In genomic region chr15:101621961-101622360, GRCh38 we compare ENCODE assay signal across 19 cellular contexts. TPM values are rescaled to one million over a fixed set of nuclear protein-coding genes. Genes with fewer than 3 reads are reported as not detected.
DNase-seq lines count a peak whose midpoint lies in the region; ATAC-seq and FAIRE-seq lines count a peak whose summit lies in the region.
"Had no signal": no experiment of that assay in that cellular context is flagged by ENCODE, and none has a peak within 500 bp of the region (broad histone marks: within the 10 kb centered on the region; RNA-seq: fewer than 3 reads in every experiment).

No MANE protein-coding gene starts in this region.

- H4K12ac ChIP-seq in trophoblast cell (ENCODE audit: low read depth, low read length): no peak overlapping the region

- peaks cover 8% of the 10 kb centered on the region for H3K9me3 Mint-ChIP-seq in activated CD8-positive, alpha-beta memory T cell treated with anti-CD3 and anti-CD28 coated beads, Interleukin-2, amount 10 ng/mL, durations not matched to agents 7 days and 5 days (ENCODE audit: low read depth)
- peaks cover 0 to 6% (median 0%) of the 10 kb centered on the region in 8 donors for H3K9me3 Mint-ChIP-seq in CD4-positive, alpha-beta memory T cell
- peaks cover 4% of the 10 kb centered on the region for H3K9me3 Mint-ChIP-seq in activated T-helper 17 cell treated with anti-CD3 and anti-CD28 coated beads, Interleukin-2, amount 50 U/mL, for 72 hours
- peaks cover 0 to 4% (median 3%) of the 10 kb centered on the region in 5 donors for H3K9me3 Mint-ChIP-seq in CD8-positive, alpha-beta memory T cell
- H3K9me3 Mint-ChIP-seq: CD8-positive, alpha-beta T cell had no signal

- H3K4me2 ChIP-seq in trophoblast cell (ENCODE audit: low read length): no peak overlapping the region
- H3K4me2 ChIP-seq: GM23338 had no signal

- peaks cover 21% of the 10 kb centered on the region for H3K4me1 Mint-ChIP-seq in activated CD8-positive, alpha-beta memory T cell treated with anti-CD3 and anti-CD28 coated beads, Interleukin-2, amount 10 ng/mL, durations not matched to agents 7 days and 5 days
- H3K4me1 Mint-ChIP-seq in CD4-positive, alpha-beta memory T cell: peaks cover 28 to 36% (median 29%) of the 10 kb centered on the region in 4 donors
- H3K4me1 Mint-ChIP-seq in activated T-helper 17 cell treated with anti-CD3 and anti-CD28 coated beads, Interleukin-2, amount 50 U/mL, for 72 hours: peaks cover 37% of the 10 kb centered on the region
- H3K4me1 Mint-ChIP-seq in CD8-positive, alpha-beta memory T cell: peaks cover 27 to 42% (median 31%) of the 10 kb centered on the region in 3 donors

- peaks cover 13% of the 10 kb centered on the region for H3K4me1 ChIP-seq in CD4-positive, alpha-beta memory T cell (ENCODE audit: insufficient read depth, low read length)
- no peaks in the 10 kb centered on the region for H3K4me1 ChIP-seq in trophoblast cell (ENCODE audit: control insufficient read depth in 1 of 2, insufficient read depth in 2 of 2, low read length in 2 of 2)
- peaks cover 8% of the 10 kb centered on the region for H3K4me1 ChIP-seq in CD8-positive, alpha-beta memory T cell (ENCODE audit: insufficient read depth, low read length)

- no peaks in the 10 kb centered on the region for H3K36me3 ChIP-seq in CD4-positive, alpha-beta memory T cell (ENCODE audit: insufficient read depth, low read length)
- peaks cover 0 to 2% of the 10 kb centered on the region in 2 experiments for H3K36me3 ChIP-seq in trophoblast cell (ENCODE audit: control insufficient read depth in 1 of 2, insufficient read depth in 2 of 2, low read length in 2 of 2)
- no peaks in the 10 kb centered on the region for H3K36me3 ChIP-seq in CD8-positive, alpha-beta memory T cell (ENCODE audit: insufficient read depth, low read length)

- WGBS in trophoblast cell (ENCODE audit: extremely low coverage, insufficient coverage, insufficient read length): no CpG with 5 or more reads among the region's 3 CpGs

- FAIRE-seq in RCC 7860 (lab: Jason Lieb, UNC): no peak
- FAIRE-seq: GM12878, GM18507 had no signal

- no peaks in the 10 kb centered on the region for H3K27me3 Mint-ChIP-seq in activated CD8-positive, alpha-beta memory T cell treated with anti-CD3 and anti-CD28 coated beads, Interleukin-2, amount 10 ng/mL, durations not matched to agents 7 days and 5 days
- no peaks in the 10 kb centered on the region for H3K27me3 Mint-ChIP-seq in CD4-positive, alpha-beta memory T cell
- H3K27me3 Mint-ChIP-seq in activated T-helper 17 cell treated with anti-CD3 and anti-CD28 coated beads, Interleukin-2, amount 50 U/mL, for 72 hours: no peaks in the 10 kb centered on the region
- H3K27me3 Mint-ChIP-seq in CD8-positive, alpha-beta memory T cell: no peaks in the 10 kb centered on the region

- H3K79me2 ChIP-seq in trophoblast cell (ENCODE audit: control insufficient read depth, insufficient read depth, low read length, poor library complexity): no peaks in the 10 kb centered on the region

- H2BK120ac ChIP-seq in trophoblast cell (ENCODE audit: insufficient read depth, low read length, poor library complexity): no peak overlapping the region

- H3K18ac ChIP-seq in trophoblast cell (ENCODE audit: low read length): no peak overlapping the region

- H4K8ac ChIP-seq in trophoblast cell (ENCODE audit: low read depth, low read length): no peak overlapping the region

- ATAC-seq in activated CD8-positive, alpha-beta memory T cell treated with anti-CD3 and anti-CD28 coated beads, Interleukin-2, amount 10 ng/mL, durations not matched to agents 7 days and 5 days: no peak
- ATAC-seq in activated T-helper 17 cell treated with anti-CD3 and anti-CD28 coated beads, Interleukin-2, amount 50 U/mL, for 72 hours (replicated peaks): no peak
- ATAC-seq: CD8-positive, alpha-beta T cell; GM12878; GM23338 had no signal

- H3K4ac ChIP-seq in trophoblast cell (ENCODE audit: low read depth, low read length): no peak overlapping the region

- DNase-seq in activated CD8-positive, alpha-beta memory T cell treated with anti-CD3 and anti-CD28 coated beads, Interleukin-2, amount 10 ng/mL, durations not matched to agents 7 days and 5 days: peak; percentile 8
- no peak for DNase-seq in activated CD8-positive, alpha-beta memory T cell treated with anti-CD3 and anti-CD28 coated beads, Interleukin-2, amount 50 U/mL, for 4 hours
- no peak for DNase-seq in CD4-positive, alpha-beta memory T cell
- DNase-seq in trophoblast cell (no peak), superior temporal gyrus (ENCODE audit: extremely low spot score) (no peak), RCC 7860 (ENCODE audit: low spot score) (no peak)
- DNase-seq in CD8-positive, alpha-beta memory T cell: no peak
- DNase-seq: 8988T; AML-193; C1 segment of cervical spinal cord; Calu3; CD8-positive, alpha-beta T cell; DMS79; H7; IMR-90 had no signal

- no peak overlapping the region for H4K91ac ChIP-seq in trophoblast cell (ENCODE audit: low read depth, low read length)

- no peak overlapping the region for H3K27ac Mint-ChIP-seq in activated CD8-positive, alpha-beta memory T cell treated with anti-CD3 and anti-CD28 coated beads, Interleukin-2, amount 10 ng/mL, durations not matched to agents 7 days and 5 days
- H3K27ac Mint-ChIP-seq in CD4-positive, alpha-beta memory T cell: peak overlapping the region in 5 of 7 donors; percentile 25 to 81 (median 54)
- peak overlapping the region; percentile 90 for H3K27ac Mint-ChIP-seq in activated T-helper 17 cell treated with anti-CD3 and anti-CD28 coated beads, Interleukin-2, amount 50 U/mL, for 72 hours
- peak overlapping the region in 3 of 8 donors; percentile 40 to 74 (median 49) for H3K27ac Mint-ChIP-seq in CD8-positive, alpha-beta memory T cell
- H3K27ac Mint-ChIP-seq: CD8-positive, alpha-beta T cell; GM23338 had no signal

- intact Hi-C loops in CD4-positive, alpha-beta memory T cell (cut with micrococcal nuclease): no loop called here

- no peak overlapping the region for H3K4me3 ChIP-seq in CD4-positive, alpha-beta memory T cell (ENCODE audit: low read length in 2 of 2)
- H3K4me3 ChIP-seq in trophoblast cell (ENCODE audit: low read depth, low read length): no peak overlapping the region
- H3K4me3 ChIP-seq in CD8-positive, alpha-beta memory T cell (ENCODE audit: low read length): no peak overlapping the region
- H3K4me3 ChIP-seq: GM12878, GM23338 had no signal

- no peak overlapping the region for H3K27ac ChIP-seq in CD4-positive, alpha-beta memory T cell (ENCODE audit: low read depth, low read length)
- H3K27ac ChIP-seq in trophoblast cell (ENCODE audit: low read depth, low read length): no peak overlapping the region
- H3K27ac ChIP-seq in CD8-positive, alpha-beta memory T cell (ENCODE audit: low read depth, low read length): no peak overlapping the region

- H3K36me3 Mint-ChIP-seq in activated CD8-positive, alpha-beta memory T cell treated with anti-CD3 and anti-CD28 coated beads, Interleukin-2, amount 10 ng/mL, durations not matched to agents 7 days and 5 days: peaks cover 20% of the 10 kb centered on the region
- H3K36me3 Mint-ChIP-seq in CD4-positive, alpha-beta memory T cell: peaks cover 50 to 53% of the 10 kb centered on the region in 2 donors
- H3K36me3 Mint-ChIP-seq in activated T-helper 17 cell treated with anti-CD3 and anti-CD28 coated beads, Interleukin-2, amount 50 U/mL, for 72 hours (ENCODE audit: low read depth): peaks cover 67% of the 10 kb centered on the region
- peaks cover 12 to 68% (median 24%) of the 10 kb centered on the region in 3 donors for H3K36me3 Mint-ChIP-seq in CD8-positive, alpha-beta memory T cell

- POLR2A ChIA-PET in CD4-positive, alpha-beta memory T cell (lab: Charles Lee; ENCODE audit: partially characterized antibody): interaction anchor here (1.5 kb wide), 1 partner anchor 30 kb away, joined by 3 read pairs; no protein-coding TSS in a partner anchor
- POLR2A ChIA-PET in CD8-positive, alpha-beta memory T cell (lab: Charles Lee): interaction anchor here (0.6 kb wide), 1 partner anchor 322 kb away, joined by 3 read pairs; no protein-coding TSS in a partner anchor

- no peak overlapping the region for H3K23ac ChIP-seq in trophoblast cell (ENCODE audit: low read length)

- H3K9ac ChIP-seq in trophoblast cell (ENCODE audit: low read length): peak overlapping the region; percentile 55

- no peak overlapping the region for H2AK5ac ChIP-seq in trophoblast cell (ENCODE audit: low read length)

- H2BK12ac ChIP-seq in trophoblast cell (ENCODE audit: low read length): no peak overlapping the region

- no peak overlapping the region for H3K14ac ChIP-seq in trophoblast cell (ENCODE audit: low read length)

- no peak overlapping the region for H2AFZ ChIP-seq in trophoblast cell (ENCODE audit: insufficient read depth, low read length, poor library complexity)
- H2AFZ ChIP-seq: GM23338 had no signal

- CTCF ChIA-PET in activated CD8-positive, alpha-beta memory T cell treated with anti-CD3 and anti-CD28 coated beads, Interleukin-2, amount 10 ng/mL, durations not matched to agents 7 days and 5 days (lab: Charles Lee): no interaction called here
- CTCF ChIA-PET in CD4-positive, alpha-beta memory T cell (lab: Charles Lee; ENCODE audit: partially characterized antibody): interaction anchor here (0.6 to 1.6 kb wide), 4 partner anchors 17 to 230 kb away, joined by 3 to 5 read pairs (median 3); no protein-coding TSS in a partner anchor
- CTCF ChIA-PET in CD8-positive, alpha-beta memory T cell (lab: Charles Lee): no interaction called here

- no peak overlapping the region for H2BK5ac ChIP-seq in trophoblast cell (ENCODE audit: low read depth, low read length, poor library complexity)

- no peaks in the 10 kb centered on the region for H3K27me3 ChIP-seq in CD4-positive, alpha-beta memory T cell (ENCODE audit: insufficient read depth, low read length)
- H3K27me3 ChIP-seq in trophoblast cell (ENCODE audit: insufficient read depth, low read length): no peaks in the 10 kb centered on the region
- no peaks in the 10 kb centered on the region for H3K27me3 ChIP-seq in CD8-positive, alpha-beta memory T cell (ENCODE audit: insufficient read depth, low read length, poor library complexity, severe bottlenecking)

- H3K79me1 ChIP-seq in trophoblast cell (ENCODE audit: low read length): no peaks in the 10 kb centered on the region

- H3K4me3 Mint-ChIP-seq in activated CD8-positive, alpha-beta memory T cell treated with anti-CD3 and anti-CD28 coated beads, Interleukin-2, amount 10 ng/mL, durations not matched to agents 7 days and 5 days: no peak overlapping the region
- no peak overlapping the region for H3K4me3 Mint-ChIP-seq in CD4-positive, alpha-beta memory T cell
- H3K4me3 Mint-ChIP-seq in activated T-helper 17 cell treated with anti-CD3 and anti-CD28 coated beads, Interleukin-2, amount 50 U/mL, for 72 hours: no peak overlapping the region
- H3K4me3 Mint-ChIP-seq in CD8-positive, alpha-beta memory T cell: no peak overlapping the region
- H3K4me3 Mint-ChIP-seq: CD8-positive, alpha-beta T cell; GM23338 had no signal

- no peaks in the 10 kb centered on the region for H3K9me3 ChIP-seq in CD4-positive, alpha-beta memory T cell (ENCODE audit: control insufficient read depth in 1 of 2, low read length in 2 of 2)
- H3K9me3 ChIP-seq in trophoblast cell (ENCODE audit: insufficient read depth, low read depth, low read length): peaks cover 2% of the 10 kb centered on the region
- no peaks in the 10 kb centered on the region for H3K9me3 ChIP-seq in CD8-positive, alpha-beta memory T cell (ENCODE audit: low read length)

RNA-seq across cellular contexts. Expression of gene TM2D3, which starts 30.2 kb away (rescaled TPM):
- total RNA-seq in activated CD8-positive, alpha-beta memory T cell treated with anti-CD3 and anti-CD28 coated beads, Interleukin-2, amount 10 ng/mL, durations not matched to agents 7 days and 5 days: 10 to 100 TPM; 43.2 to 51.6 TPM
- 10 to 100 TPM; 86.3 to 92.9 TPM for total RNA-seq in CD4-positive, alpha-beta memory T cell
- 10 to 100 TPM; 35.1 to 40.3 TPM for polyA plus RNA-seq in CD4-positive, alpha-beta memory T cell
- 10 to 100 TPM; 42.6 to 45.6 TPM for total RNA-seq in activated T-helper 17 cell treated with anti-CD3 and anti-CD28 coated beads, Interleukin-2, amount 50 U/mL, for 72 hours
- polyA plus RNA-seq in trophoblast cell (2013): 31.0 and 33.1 TPM in 2 replicates
- 10 to 100 TPM; 63.5 to 68.0 TPM for total RNA-seq in CD8-positive, alpha-beta memory T cell
- polyA plus RNA-seq in CD8-positive, alpha-beta memory T cell: 35.8 TPM
